Comparison of ENCODE assay signal across 8 cellular contexts in genomic region chr17:60079401-60079861, GRCh38. TPM values are rescaled to one million over a fixed set of nuclear protein-coding genes. Genes with fewer than 3 reads are reported as not detected.
DNase-seq lines count a peak whose midpoint lies in the region; ATAC-seq and TF ChIP-seq lines count a peak whose summit lies in the region.

No MANE protein-coding gene starts in this region.

- H3K4me2 ChIP-seq in PC-3 (ENCODE audit: low read length), result peak overlapping the region; percentile 99

- POLR2A ChIA-PET in PC-3 (lab: Charles Lee; ENCODE audit: unreplicated experiment), result interaction anchor here (0.7 kb wide), 1 partner anchor 270 kb away, joined by 6 read pairs; no protein-coding TSS in a partner anchor
- POLR2A ChIA-PET in naive thymus-derived CD8-positive, alpha-beta T cell (lab: Charles Lee), result interaction anchor here (0.6 to 2.1 kb wide), 2 partner anchors 114 to 338 kb away, joined by 3 to 6 read pairs; partner anchors contain the start of gene RNFT1

- no peaks in the 10 kb centered on the region for H3K9me3 Mint-ChIP-seq in naive thymus-derived CD8-positive, alpha-beta T cell

- H3K4me3 ChIP-seq in PC-3 (ENCODE audit: low read length), result peak overlapping the region; percentile 82

- peaks cover 36% of the 10 kb centered on the region for H3K79me2 ChIP-seq in PC-3 (ENCODE audit: low read length)

- peaks cover 13 to 31% (median 21%) of the 10 kb centered on the region in 4 donors for H3K4me1 Mint-ChIP-seq in naive thymus-derived CD8-positive, alpha-beta T cell

- peaks cover 46% of the 10 kb centered on the region for H3K4me1 ChIP-seq in PC-3 (ENCODE audit: insufficient read depth, low read length)

- peaks cover 4% of the 10 kb centered on the region; the same call in 1 of the 2 replicates for H4K20me1 ChIP-seq in PC-3 (ENCODE audit: low read length)

- CTCF ChIA-PET in PC-3 (lab: Charles Lee), result no interaction called here

- ATAC-seq in PC-3, result peak; percentile 33
- ATAC-seq in naive thymus-derived CD8-positive, alpha-beta T cell, result no peak
- no peak for ATAC-seq in HG03175 (IDR thresholded peaks at IDR 0.05; ENCODE audit: unreplicated experiment)
- ATAC-seq in HG03432 (IDR thresholded peaks at IDR 0.05; ENCODE audit: unreplicated experiment), result no peak

- TSS peak; percentile 58 for BruUV-seq in PC-3 (replicated peaks; lab: Mats Ljungman, UMichigan)

- TF ChIP-seq CTCF in PC-3 (conservative IDR thresholded peaks at IDR 0.05; ENCODE audit: low read depth, low read length), result no peak

- peak overlapping the region in 7 of 10 donors; percentile 12 to 76 (median 61) for H3K27ac Mint-ChIP-seq in naive thymus-derived CD8-positive, alpha-beta T cell

- H2AFZ ChIP-seq in PC-3 (ENCODE audit: low read length), result peak overlapping the region; percentile 75

- DNase-seq in NCI-H510A treated with DMSO at 0.1 percent for 48 hours (lab: John Stamatoyannopoulos, UW), result peak; percentile 35
- no peak for DNase-seq in NCI-H510A (lab: John Stamatoyannopoulos, UW)
- DNase-seq in PC-3, result peak; percentile 58
- DNase-seq in ecto neural progenitor cell (ENCODE audit: low spot score), result peak; percentile 45
- DNase-seq in naive thymus-derived CD8-positive, alpha-beta T cell, result no peak
- no peak for DNase-seq in germinal center (ENCODE audit: low spot score)

- peak overlapping the region; percentile 86 for H3K9ac ChIP-seq in PC-3 (ENCODE audit: low read length)

- 0 out of 2 replicates have a peak overlapping the region, but pooled peaks have one; percentile 76 for H3K27ac ChIP-seq in PC-3 (ENCODE audit: low read length)

- peaks cover 16% of the 10 kb centered on the region for H3K36me3 ChIP-seq in PC-3 (ENCODE audit: low read depth, low read length)

- no peaks in the 10 kb centered on the region for H3K27me3 ChIP-seq in PC-3 (ENCODE audit: low read length)

- H3K4me3 Mint-ChIP-seq in naive thymus-derived CD8-positive, alpha-beta T cell, result peak overlapping the region; percentile 49 to 98 (median 86)

- no peaks in the 10 kb centered on the region for H3K9me3 ChIP-seq in PC-3 (ENCODE audit: low read length)

- H3K36me3 Mint-ChIP-seq in naive thymus-derived CD8-positive, alpha-beta T cell, result peaks cover 0 to 20% (median 5%) of the 10 kb centered on the region in 3 donors

- intact Hi-C loops in PC-3 (cut with micrococcal nuclease), result loop anchor here (2.0 kb wide), 1 partner anchor 55 kb away; no protein-coding TSS in a partner anchor

- H3K27me3 Mint-ChIP-seq in naive thymus-derived CD8-positive, alpha-beta T cell, result peaks cover 0 to 1% (median 0%) of the 10 kb centered on the region in 5 donors

- no peaks in the 10 kb centered on the region for H3F3A ChIP-seq in PC-3 (ENCODE audit: low read length, unreplicated experiment)

- H3K9me2 ChIP-seq in PC-3 (replicated peaks; ENCODE audit: low read length), result no peaks in the 10 kb centered on the region

RNA-seq across cellular contexts. Expression of gene HEATR6, which starts 0.7 kb away (rescaled TPM):
- 24.7 and 31.6 TPM in 2 replicates for total RNA-seq in PC-3 (2014; rRNA removed)
- total RNA-seq in naive thymus-derived CD8-positive, alpha-beta T cell, result 10 to 100 TPM; 16.4 to 22.1 TPM
- polyA plus RNA-seq in naive thymus-derived CD8-positive, alpha-beta T cell, result 1 to 10 TPM; 7.0 to 9.6 (median 7.6) TPM

Comparison
In these comparisons a context has a peak if more than half of its experiments do, and no peak if none do; other contexts are left out.
1. DNase-seq: peak in NCI-H510A treated with DMSO at 0.1 percent for 48 hours (single experiment), PC-3 (single experiment) and ecto neural progenitor cell (single experiment); none in NCI-H510A (single experiment), naive thymus-derived CD8-positive, alpha-beta T cell (0 of 10) and germinal center (single experiment).